20 cellular contexts compared by ENCODE assay signal in the genomic region with DNA sequence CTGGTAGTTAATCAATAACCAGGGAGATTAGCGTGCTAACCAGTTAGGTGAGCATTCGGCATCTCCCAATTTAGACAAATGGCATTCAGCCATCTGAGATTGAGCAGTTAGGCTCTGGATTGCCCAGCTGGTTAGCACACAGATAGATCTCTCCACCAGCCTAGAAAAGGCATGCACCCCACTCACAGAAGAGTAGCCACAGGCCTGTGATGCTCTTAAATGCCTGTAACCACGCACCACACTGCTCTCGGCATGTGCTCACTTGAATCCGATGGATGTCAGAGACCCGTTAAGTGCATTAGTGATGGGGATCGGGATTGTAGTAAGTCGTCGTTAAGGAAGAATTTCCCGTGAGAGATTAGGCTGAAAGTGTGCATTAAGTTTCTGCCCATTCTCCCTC. TPM values are rescaled to one million over a fixed set of nuclear protein-coding genes. Genes with fewer than 3 reads are reported as not detected.
DNase-seq lines count a peak whose midpoint lies in the region; ATAC-seq and TF ChIP-seq lines count a peak whose summit lies in the region.
"Had no signal": no experiment of that assay in that cellular context is flagged by ENCODE, and none has a peak within 500 bp of the region (broad histone marks: within the 10 kb centered on the region; RNA-seq: fewer than 3 reads in every experiment).

No MANE protein-coding gene starts in this region.

- TF ChIP-seq CTCF in WERI-Rb-1 (IDR thresholded peaks at IDR 0.05; ENCODE audit: low read depth, low read length), result no peak

- intact Hi-C loops in Right ventricle myocardium superior (cut with DNase I), result no loop called here
- intact Hi-C loops in cardiac septum (cut with DNase I), result no loop called here

- H3K36me3 ChIP-seq in WERI-Rb-1 (peaks cover 38% of the 10 kb centered on the region), skeletal muscle tissue (ENCODE audit: control insufficient read depth in 3 of 3, insufficient read depth in 3 of 3, low read length in 3 of 3) (peaks cover 0 to 10% (median 6%) of the 10 kb centered on the region in 3 donors)

- H3K27ac ChIP-seq in WERI-Rb-1 (no peak overlapping the region), skeletal muscle tissue (ENCODE audit: low read depth, low read length) (no peak overlapping the region)
- H3K27ac ChIP-seq: brain microvascular endothelial cell, neutrophil, right lobe of liver had no signal

- no peak overlapping the region for H3K4me3 ChIP-seq in WERI-Rb-1 (ENCODE audit: low read depth, low read length)
- H3K4me3 ChIP-seq in skeletal muscle tissue (ENCODE audit: low read length in 3 of 3), result peak overlapping the region in 2 of 3 donors; percentile 14
- H3K4me3 ChIP-seq: right lobe of liver had no signal

- H3K27me3 ChIP-seq in WERI-Rb-1 (ENCODE audit: insufficient read depth, low read depth, severe bottlenecking) (no peaks in the 10 kb centered on the region), skeletal muscle tissue (ENCODE audit: control insufficient read depth in 3 of 3, insufficient read depth in 3 of 3, low read length in 3 of 3) (no peaks in the 10 kb centered on the region)
- H3K27me3 ChIP-seq: brain microvascular endothelial cell, neutrophil, right lobe of liver had no signal

- H3K9ac ChIP-seq in skeletal muscle tissue (ENCODE audit: low read depth in 1 of 3, low read length in 3 of 3), result no peak overlapping the region

- no peak for DNase-seq in Right ventricle myocardium superior
- no peak for DNase-seq in cardiac septum (ENCODE audit: low spot score)
- DNase-seq in WERI-Rb-1, result peak; percentile 22
- peak; percentile 61 for DNase-seq in islet precursor cell
- no peak for DNase-seq in activated CD4-positive, alpha-beta T cell treated with anti-CD3 and anti-CD28 coated beads, Interleukin-2, amount 50 U/mL, for 4 hours
- DNase-seq in OCI-M2 (lab: John Stamatoyannopoulos, UW; ENCODE audit: unreplicated experiment), result no peak
- DNase-seq: activated CD4-positive, alpha-beta memory T cell treated with anti-CD3 and anti-CD28 coated beads for 36 hours; activated T-cell treated with anti-CD3 and anti-CD28 coated beads, Interleukin-2, amount 50 U/mL, for 48 hours; brain microvascular endothelial cell; cortex of kidney; DMS79; hypothalamus; NCI-H2029; NCI-H510A treated with DMSO at 0.1 percent for 48 hours; right lobe of liver; SHP77 had no signal

- no peaks in the 10 kb centered on the region for H3K9me3 ChIP-seq in WERI-Rb-1 (ENCODE audit: severe bottlenecking)
- H3K9me3 ChIP-seq in skeletal muscle tissue (ENCODE audit: control insufficient read depth in 3 of 3, low read length in 3 of 3), result no peaks in the 10 kb centered on the region
- H3K9me3 ChIP-seq: neutrophil, right lobe of liver had no signal

- H3K4me1 ChIP-seq in skeletal muscle tissue (ENCODE audit: control insufficient read depth in 3 of 3, insufficient read depth in 3 of 3, low read length in 3 of 3), result peaks cover 28 to 46% (median 32%) of the 10 kb centered on the region in 3 donors

- ATAC-seq in Right ventricle myocardium superior (ENCODE audit: poor library complexity), result peak; percentile 40
- ATAC-seq in GM21717 (IDR thresholded peaks at IDR 0.05; ENCODE audit: unreplicated experiment), result no peak
- ATAC-seq: stimulated activated effector memory CD8-positive, alpha-beta T cell treated with anti-CD3 and anti-CD28 coated beads, Interleukin-12 subunit alpha, Interleukin-12 subunit beta, amount 100 ng/mL, for 72 hours had no signal

RNA-seq across cellular contexts. Expression of a gene that starts 23.0 kb away (rescaled TPM):
- total RNA-seq in Right ventricle myocardium superior, result 170 TPM
- 142 TPM for total RNA-seq in cardiac septum
- total RNA-seq in skeletal muscle tissue, result 110 TPM

Comparison
In these comparisons a context has a peak if more than half of its experiments do, and no peak if none do; other contexts are left out.
1. DNase-seq: peak in WERI-Rb-1 (single experiment) and islet precursor cell (single experiment); none in Right ventricle myocardium superior (single experiment), cardiac septum (single experiment), activated CD4-positive, alpha-beta T cell treated with anti-CD3 and anti-CD28 coated beads, Interleukin-2, amount 50 U/mL, for 4 hours (0 of 2) and OCI-M2 (single experiment).